ENCODE assay signal across 11 cellular contexts in genomic region chr12:121451931-121452330, GRCh38. TPM values are rescaled to one million over a fixed set of nuclear protein-coding genes. Genes with fewer than 3 reads are reported as not detected.
DNase-seq lines count a peak whose midpoint lies in the region; ATAC-seq, FAIRE-seq and TF ChIP-seq lines count a peak whose summit lies in the region.
"Had no signal": no experiment of that assay in that cellular context is flagged by ENCODE, and none has a peak within 500 bp of the region (broad histone marks: within the 10 kb centered on the region; RNA-seq: fewer than 3 reads in every experiment).

No MANE protein-coding gene starts in this region.

- TF ChIP-seq EP300 in HepG2 (IDR thresholded peaks at IDR 0.05; ENCODE audit: low read depth in 2 of 2, low read length in 2 of 2) (no peak), HepG2 (CRISPR knock-in tag; IDR thresholded peaks at IDR 0.05; ENCODE audit: borderline replicate concordance) (no peak)

- peaks cover 3% of the 10 kb centered on the region; the same call in 1 of the 2 replicates for H4K20me1 ChIP-seq in HepG2 (ENCODE audit: insufficient read depth, low read length)

- peaks cover 34% of the 10 kb centered on the region for H3K79me2 ChIP-seq in HepG2 (ENCODE audit: insufficient read depth, low read length)

- no peaks in the 10 kb centered on the region for H3K27me3 Mint-ChIP-seq in chondrocyte (ENCODE audit: low read depth)
- no peaks in the 10 kb centered on the region for H3K27me3 Mint-ChIP-seq in naive B cell
- H3K27me3 Mint-ChIP-seq: CD4-positive, alpha-beta T cell had no signal

- H3K36me3 ChIP-seq in right lobe of liver (no peaks in the 10 kb centered on the region), HepG2 (replicated peaks in 1 of 2; ENCODE audit: control insufficient read depth in 1 of 2, insufficient read depth in 2 of 2, low read length in 2 of 2) (peaks cover 12 to 39% of the 10 kb centered on the region in 2 experiments; a peak in 4 of 5 replicates), vagina (no peaks in the 10 kb centered on the region), HAP-1 (replicated peaks) (peaks cover 25% of the 10 kb centered on the region)

- H3K4me2 ChIP-seq in HepG2 (ENCODE audit: low read depth, low read length) = no peak overlapping the region

- H3K4me1 ChIP-seq in right lobe of liver (peaks cover 0 to 5% (median 2%) of the 10 kb centered on the region in 4 donors), HepG2 (ENCODE audit: insufficient read depth, low read length) (peaks cover 9% of the 10 kb centered on the region; the same call in 1 of the 2 replicates), vagina (peaks cover 18% of the 10 kb centered on the region), HAP-1 (no peaks in the 10 kb centered on the region)

- peak; percentile 18 to 57 (median 34) for ATAC-seq in right lobe of liver
- no peak for ATAC-seq in HepG2
- ATAC-seq in naive B cell (ENCODE audit: low read depth in 2 of 2) = peak; percentile 64 to 71

- H3K9me3 Mint-ChIP-seq in chondrocyte (ENCODE audit: low read depth) (no peaks in the 10 kb centered on the region), naive B cell (no peaks in the 10 kb centered on the region)
- H3K9me3 Mint-ChIP-seq: CD4-positive, alpha-beta T cell had no signal

- H3K27me3 ChIP-seq in right lobe of liver (no peaks in the 10 kb centered on the region), HepG2 (ENCODE audit: control insufficient read depth in 1 of 2, insufficient read depth in 2 of 2, low read length in 2 of 2) (no peaks in the 10 kb centered on the region), vagina (no peaks in the 10 kb centered on the region), HAP-1 (ENCODE audit: low read depth) (no peaks in the 10 kb centered on the region)

- H3K4me3 Mint-ChIP-seq in chondrocyte (ENCODE audit: unreplicated experiment) (no peak overlapping the region), naive B cell (peak overlapping the region in 7 of 8 donors; percentile 13 to 77 (median 41))
- H3K4me3 Mint-ChIP-seq: CD4-positive, alpha-beta T cell had no signal

- TF ChIP-seq RAD21 in HepG2 (CRISPR knock-in tag; IDR thresholded peaks at IDR 0.05) = no peak

- H3K36me3 Mint-ChIP-seq in chondrocyte (ENCODE audit: low read depth) = peaks cover 3% of the 10 kb centered on the region
- peaks cover 0 to 8% of the 10 kb centered on the region in 2 donors for H3K36me3 Mint-ChIP-seq in naive B cell

- TF ChIP-seq POLR2A in right lobe of liver (IDR thresholded peaks at IDR 0.05) = no peak
- no peak for TF ChIP-seq POLR2A in HepG2 (IDR thresholded peaks at IDR 0.05; ENCODE audit: insufficient read depth in 1 of 2, low read depth in 2 of 2, low read length in 2 of 2)
- no peak for TF ChIP-seq POLR2A in vagina (IDR thresholded peaks at IDR 0.05)

- TF ChIP-seq CTCF in right lobe of liver (IDR thresholded peaks at IDR 0.05) (no peak), HepG2 (CRISPR knock-in tag; IDR thresholded peaks at IDR 0.05) (no peak), chondrocyte (IDR thresholded peaks at IDR 0.05) (no peak), vagina (IDR thresholded peaks at IDR 0.05) (no peak), GM10266 (IDR thresholded peaks at IDR 0.05; ENCODE audit: control insufficient read depth, insufficient read depth, low read depth, missing control alignments) (no peak)

- CTCF ChIA-PET in HepG2 (lab: Yijun Ruan, JAX; ENCODE audit: low intra/inter-chr PET ratio, low total read pairs) = no interaction called here

- 41% methylated on average over 5 of the region's 5 CpGs for WGBS in right lobe of liver (ENCODE audit: insufficient coverage, low coverage, low lambda C conversion rate, missing lambda C conversion rate)
- WGBS in HepG2 (ENCODE audit: low lambda C conversion rate) = 91% methylated on average over 5 of the region's 5 CpGs

- DNase-seq in right lobe of liver (no peak), HepG2 (ENCODE audit: low spot score) (no peak), chondrocyte (ENCODE audit: low spot score) (no peak), naive B cell (no peak), vagina (ENCODE audit: extremely low spot score in 2 of 2) (no peak), H4 (ENCODE audit: low spot score) (no peak), GM10266 (ENCODE audit: extremely low spot score) (no peak), HAP-1 (ENCODE audit: low spot score in 2 of 2) (no peak)
- DNase-seq: CD4-positive, alpha-beta T cell; NCI-H510A; nucleus accumbens had no signal

- H3K9me3 ChIP-seq in right lobe of liver = no peaks in the 10 kb centered on the region
- H3K9me3 ChIP-seq in HepG2 (ENCODE audit: low read length) = no peaks in the 10 kb centered on the region
- no peaks in the 10 kb centered on the region for H3K9me3 ChIP-seq in vagina
- no peaks in the 10 kb centered on the region for H3K9me3 ChIP-seq in HAP-1

- H2AFZ ChIP-seq in HepG2 (ENCODE audit: low read length) = no peak overlapping the region

- intact Hi-C loops in right lobe of liver (cut with DNase I) = no loop called here
- intact Hi-C loops in HepG2 (cut with micrococcal nuclease; ENCODE audit: unreplicated experiment) = no loop called here
- intact Hi-C loops in vagina (cut with DNase I) = no loop called here

- BruUV-seq in HepG2 (replicated peaks; lab: Mats Ljungman, UMichigan) = no TSS peak

- no peak overlapping the region for H3K27ac ChIP-seq in right lobe of liver
- H3K27ac ChIP-seq in HepG2 (ENCODE audit: extremely low read length, insufficient read depth, low read length) = no peak overlapping the region
- H3K27ac ChIP-seq in vagina = peak overlapping the region; percentile 70

- H3K9ac ChIP-seq in HepG2 (ENCODE audit: insufficient read depth, low read depth, low read length) = no peak overlapping the region

- FAIRE-seq in HepG2 (lab: Jason Lieb, UNC) = no peak

- H3K4me1 Mint-ChIP-seq in chondrocyte (ENCODE audit: low read depth) (peaks cover 7% of the 10 kb centered on the region), naive B cell (peaks cover 50 to 71% (median 59%) of the 10 kb centered on the region in 3 donors)

- in situ Hi-C loops in HepG2 (cut with HindIII; ENCODE audit: extremely low pct_ligation_motif_present, low pct_unique_long_range_greater_than_20kb) (no loop called here), HAP-1 (cut with MboI; ENCODE audit: low sequenced_read_pairs) (no loop called here)

- H3K4me3 ChIP-seq in right lobe of liver (peak overlapping the region in 1 of 3 donors; percentile 4), HepG2 (replicated peaks in 1 of 3; ENCODE audit: insufficient read depth in 1 of 3, low read depth in 2 of 3, low read length in 3 of 3) (no peak overlapping the region), vagina (peak overlapping the region; percentile 18 to 34), HAP-1 (no peak overlapping the region)

- POLR2A ChIA-PET in HepG2 (lab: Yijun Ruan, JAX) = no interaction called here

- H3K27ac Mint-ChIP-seq in chondrocyte (ENCODE audit: unreplicated experiment) = peak overlapping the region; percentile 34
- peak overlapping the region; percentile 53 to 84 (median 66) for H3K27ac Mint-ChIP-seq in naive B cell
- H3K27ac Mint-ChIP-seq: CD4-positive, alpha-beta T cell had no signal

TF ChIP-seq in HepG2, 621 proteins besides CTCF, POLR2A, EP300 and RAD21 (continues in another document):
- TF ChIP-seq TERF1 (CRISPR knock-in tag; IDR thresholded peaks at IDR 0.05) (no peak), ZBTB21 (CRISPR knock-in tag; IDR thresholded peaks at IDR 0.05) (no peak), ZNF3 (CRISPR knock-in tag; IDR thresholded peaks at IDR 0.05) (no peak), ZNF343 (CRISPR knock-in tag; IDR thresholded peaks at IDR 0.05) (no peak), BRCA1 (CRISPR knock-in tag; IDR thresholded peaks at IDR 0.05) (no peak), ZFP82 (CRISPR knock-in tag; IDR thresholded peaks at IDR 0.05; ENCODE audit: borderline replicate concordance) (no peak), SNAPC5 (CRISPR knock-in tag; IDR thresholded peaks at IDR 0.05; ENCODE audit: borderline replicate concordance) (no peak)

RNA-seq across cellular contexts. Expression of gene RNF34, which starts 52.0 kb away (rescaled TPM):
- total RNA-seq in right lobe of liver (10 to 100 TPM; 11.7 to 22.3 (median 14.6) TPM), HepG2 (2016; rRNA removed; fragmentation: Illumina TruSeq; extraction: Trizol) (53.2 and 68.2 TPM in 2 replicates), chondrocyte (29.9 to 31.3 TPM (median 31.2 TPM) in 3 replicates), vagina (30.2 TPM)
- total RNA-seq in HepG2 (2016; cell fraction: cytosol; rRNA removed; fragmentation: Illumina TruSeq; extraction: Trizol; ENCODE audit: low read depth) = 21.6 and 23.1 TPM in 2 replicates
- total RNA-seq in HepG2 (2016; cell fraction: insoluble cytoplasmic fraction; rRNA removed; fragmentation: Illumina TruSeq; extraction: Trizol) = 52.8 and 66.3 TPM in 2 replicates
- 36.1 and 37.2 TPM in 2 replicates for total RNA-seq in HepG2 (2016; cell fraction: membrane; rRNA removed; fragmentation: Illumina TruSeq; extraction: Trizol)
- 39.6 and 47.6 TPM in 2 replicates for total RNA-seq in HepG2 (2016; cell fraction: nucleus; rRNA removed; fragmentation: Illumina TruSeq; extraction: Trizol)
- polyA plus RNA-seq in HepG2 (2011; rRNA removed) (36.8 and 37.4 TPM in 2 replicates), naive B cell (ENCODE audit: low read depth in 6 of 6) (10 to 100 TPM; 25.3 to 47.8 (median 36.3) TPM)
- 17.4 and 20.4 TPM in 2 replicates for polyA plus RNA-seq in HepG2 (2011; cell fraction: cytosol; rRNA removed)
- polyA plus RNA-seq in HepG2 (2011; cell fraction: nucleus; rRNA removed) = 25.9 and 37.9 TPM in 2 replicates
- polyA plus RNA-seq in HepG2 (2012) = 27.0 and 30.9 TPM in 2 replicates
- polyA plus RNA-seq in HepG2 (2016; cell fraction: cytosol; fragmentation: Illumina TruSeq; extraction: Trizol; ENCODE audit: low read depth) = 7.6 and 9.2 TPM in 2 replicates
- polyA plus RNA-seq in HepG2 (2016; cell fraction: insoluble cytoplasmic fraction; fragmentation: Illumina TruSeq; extraction: Trizol; ENCODE audit: low read depth) = 56.9 and 60.9 TPM in 2 replicates
- polyA plus RNA-seq in HepG2 (2016; cell fraction: membrane; fragmentation: Illumina TruSeq; extraction: Trizol; ENCODE audit: low read depth) = 19.5 and 19.6 TPM in 2 replicates
- 49.3 and 52.3 TPM in 2 replicates for polyA plus RNA-seq in HepG2 (2016; cell fraction: nucleus; fragmentation: Illumina TruSeq; extraction: Trizol; ENCODE audit: insufficient read depth, low read depth)
- 165 and 250 TPM in 2 replicates for polyA minus RNA-seq in HepG2 (2011; rRNA and poly(A)+ RNA removed; ENCODE audit: low replicate concordance)
- polyA minus RNA-seq in HepG2 (2011; cell fraction: cytosol; rRNA and poly(A)+ RNA removed) = 13.7 and 21.9 TPM in 2 replicates
- polyA minus RNA-seq in HepG2 (2011; cell fraction: nucleus; rRNA and poly(A)+ RNA removed) = 40.6 and 41.5 TPM in 2 replicates
- 51.1 and 54.5 TPM in 2 replicates for total RNA-seq in H4 (2014; rRNA removed; shearing (Covaris generic))

Comparison
In these comparisons a context has a peak if more than half of its experiments do, and no peak if none do; other contexts are left out.
1. H3K4me3 ChIP-seq: peak in vagina (2 of 2); none in HepG2 (0 of 3) and HAP-1 (single experiment).